2 cellular contexts compared by ENCODE assay signal in genomic region chr17:42477824-42478223, GRCh38.
TF ChIP-seq lines count a peak whose summit lies in the region.
"Not testable (repeated sequence)": the region's sequence is repeated elsewhere in the genome, so short reads cannot be mapped to it uniquely, and the experiment has no call there.

No MANE protein-coding gene starts in this region.

- H3K27ac ChIP-seq in HEK293 (ENCODE audit: extremely low read depth, low read depth, low read length) = not testable (repeated sequence)

- CTCF ChIA-PET in HEK293 (lab: Yijun Ruan, JAX) = interaction anchor here (0.7 kb wide), 1 partner anchor 88 kb away, joined by 3 read pairs; no protein-coding TSS in a partner anchor

- H3K9me3 ChIP-seq in HEK293 (ENCODE audit: control insufficient read depth, insufficient read depth, low read depth, low read length) = not testable (repeated sequence)

- not testable (repeated sequence) for H3K4me3 Mint-ChIP-seq in activated naive CD4-positive, alpha-beta T cell treated with anti-CD3 and anti-CD28 coated beads, Interleukin-2, amount 50 U/mL, for 24 hours

- peaks cover 25% of the 10 kb centered on the region for H3K36me3 Mint-ChIP-seq in activated naive CD4-positive, alpha-beta T cell treated with anti-CD3 and anti-CD28 coated beads, Interleukin-2, amount 50 U/mL, for 24 hours

- peaks cover 75 to 96% of the 10 kb centered on the region in 2 experiments for H3K36me3 ChIP-seq in HEK293 (ENCODE audit: control insufficient read depth in 2 of 2, insufficient read depth in 1 of 2, low read length in 2 of 2)

- not testable (repeated sequence) for TF ChIP-seq CTCF in HEK293 (tag by site-specific recombination; IDR thresholded peaks at IDR 0.05)

- H3K4me1 Mint-ChIP-seq in activated naive CD4-positive, alpha-beta T cell treated with anti-CD3 and anti-CD28 coated beads, Interleukin-2, amount 50 U/mL, for 24 hours = not testable (repeated sequence)

- POLR2A ChIA-PET in HEK293 (lab: Yijun Ruan, JAX) = not testable (repeated sequence)

- H3K4me1 ChIP-seq in HEK293 (ENCODE audit: control insufficient read depth, insufficient read depth, low read length) = not testable (repeated sequence)

- not testable (repeated sequence) for H3K9me3 Mint-ChIP-seq in activated naive CD4-positive, alpha-beta T cell treated with anti-CD3 and anti-CD28 coated beads, Interleukin-2, amount 50 U/mL, for 24 hours

- not testable (repeated sequence) for H3K4me3 ChIP-seq in HEK293 (ENCODE audit: low read depth, low read length)

- H3K27ac Mint-ChIP-seq in activated naive CD4-positive, alpha-beta T cell treated with anti-CD3 and anti-CD28 coated beads, Interleukin-2, amount 50 U/mL, for 24 hours = peak overlapping the region; percentile 51

- not testable (repeated sequence) for H3K27me3 Mint-ChIP-seq in activated naive CD4-positive, alpha-beta T cell treated with anti-CD3 and anti-CD28 coated beads, Interleukin-2, amount 50 U/mL, for 24 hours

TF ChIP-seq in HEK293, 187 proteins besides CTCF, POLR2A, EP300 and RAD21:
- TF ChIP-seq ZNF146 (tag by site-specific recombination; IDR thresholded peaks at IDR 0.05) = peak; percentile 94
